ENCODE assay signal across 8 cellular contexts in the genomic region with DNA sequence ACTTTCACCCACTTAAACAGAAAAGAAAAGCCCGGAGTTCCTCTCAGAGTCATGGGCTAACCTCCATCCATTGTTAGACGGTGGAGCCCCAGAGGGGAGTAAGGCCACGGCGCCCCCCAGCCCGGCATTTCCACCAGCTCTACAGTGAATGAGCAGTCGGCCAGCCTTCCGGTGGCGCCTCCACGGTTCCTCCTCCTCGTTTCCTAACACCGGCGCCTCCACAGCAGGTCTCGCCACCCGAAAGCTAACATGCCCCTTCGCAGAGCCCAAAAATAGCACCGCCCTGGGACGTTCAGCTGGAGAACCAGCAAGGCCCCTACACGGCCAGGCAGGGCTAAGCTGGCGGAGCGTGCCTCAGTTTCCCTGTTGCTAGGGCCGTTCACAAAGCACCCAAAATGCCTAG. TPM values are rescaled to one million over a fixed set of nuclear protein-coding genes. Genes with fewer than 3 reads are reported as not detected.
A peak's percentile ranks its signal among the peaks of the same experiment; 100 is the strongest.
DNase-seq lines count a peak whose midpoint lies in the region; ATAC-seq and TF ChIP-seq lines count a peak whose summit lies in the region.

No MANE protein-coding gene starts in this region.

- no peak for TF ChIP-seq EP300 in gastroesophageal sphincter (IDR thresholded peaks at IDR 0.05)

- H3K9me3 ChIP-seq in Peyer's patch: no peaks in the 10 kb centered on the region
- no peaks in the 10 kb centered on the region for H3K9me3 ChIP-seq in gastroesophageal sphincter
- no peaks in the 10 kb centered on the region for H3K9me3 ChIP-seq in neutrophil

- H3K27me3 ChIP-seq in Peyer's patch (no peaks in the 10 kb centered on the region), gastroesophageal sphincter (no peaks in the 10 kb centered on the region), neutrophil (peaks cover 45% of the 10 kb centered on the region)

- ATAC-seq in gastroesophageal sphincter (no peak), HG02623 (IDR thresholded peaks at IDR 0.05; ENCODE audit: unreplicated experiment) (no peak)

- H3K27ac ChIP-seq in Peyer's patch (peak overlapping the region; percentile 90 to 92 (median 92)), gastroesophageal sphincter (peak overlapping the region; percentile 92 to 97 (median 96)), neutrophil (no peak overlapping the region), urinary bladder (ENCODE audit: low read depth) (no peak overlapping the region)

- H3K4me3 ChIP-seq in Peyer's patch (peak overlapping the region; percentile 64 to 92 (median 88)), gastroesophageal sphincter (peak overlapping the region; percentile 89 to 94), neutrophil (ENCODE audit: low read depth in 1 of 2, low read length in 1 of 2) (peak overlapping the region; percentile 75 to 79), urinary bladder (ENCODE audit: low read depth, low read length) (peak overlapping the region; percentile 70)

- no peak for TF ChIP-seq POLR2A in Peyer's patch (IDR thresholded peaks at IDR 0.05)
- peak in 1 of 2 donors; percentile 11 for TF ChIP-seq POLR2A in gastroesophageal sphincter (IDR thresholded peaks at IDR 0.05)

- H3K4me1 ChIP-seq in Peyer's patch: peaks cover 0 to 8% (median 2%) of the 10 kb centered on the region in 4 donors
- H3K4me1 ChIP-seq in gastroesophageal sphincter: peaks cover 0 to 52% (median 3%) of the 10 kb centered on the region in 3 donors
- peaks cover 20 to 22% of the 10 kb centered on the region in 2 experiments for H3K4me1 ChIP-seq in neutrophil (ENCODE audit: control insufficient read depth in 1 of 2, insufficient read depth in 1 of 2, low read depth in 1 of 2, low read length in 1 of 2)
- H3K4me1 ChIP-seq in urinary bladder (ENCODE audit: insufficient read depth): no peaks in the 10 kb centered on the region

- no peak for TF ChIP-seq CTCF in Peyer's patch (IDR thresholded peaks at IDR 0.05)
- TF ChIP-seq CTCF in gastroesophageal sphincter (IDR thresholded peaks at IDR 0.05): no peak
- TF ChIP-seq CTCF in neutrophil (IDR thresholded peaks at IDR 0.05): no peak

- H3K36me3 ChIP-seq in Peyer's patch: no peaks in the 10 kb centered on the region
- H3K36me3 ChIP-seq in gastroesophageal sphincter: no peaks in the 10 kb centered on the region
- no peaks in the 10 kb centered on the region for H3K36me3 ChIP-seq in neutrophil
- no peaks in the 10 kb centered on the region for H3K36me3 ChIP-seq in urinary bladder (ENCODE audit: insufficient read depth)

- DNase-seq in DMS153 treated with DMSO at 0.1 percent for 48 hours (lab: John Stamatoyannopoulos, UW; ENCODE audit: unreplicated experiment): peak; percentile 10
- DNase-seq in DMS153 (lab: John Stamatoyannopoulos, UW): no peak
- peak; percentile 56 to 76 (median 67) for DNase-seq in Peyer's patch
- DNase-seq in activated gamma-delta T cell treated with anti-CD3 and anti-CD28 coated beads, Interleukin-2, amount 50 U/mL, for 16 hours (ENCODE audit: low read depth): peak; percentile 26

- 0% methylated on average over 1 to 10 of the region's 21 CpGs for WGBS in gastroesophageal sphincter (ENCODE audit: low coverage in 1 of 2), 2 donors
- 1% methylated on average over 21 of the region's 21 CpGs for WGBS in urinary bladder

RNA-seq across cellular contexts. Expression of a gene that starts 0.9 kb away (rescaled TPM):
- 10 to 100 TPM in 2 of 4 donors, 1 to 10 TPM in 2; 4.5 to 29.7 (median 14.3) TPM for total RNA-seq in Peyer's patch
- 10 to 100 TPM; 18.0 to 37.9 (median 29.1) TPM for total RNA-seq in gastroesophageal sphincter
- total RNA-seq in urinary bladder: 18.7 TPM
- polyA plus RNA-seq in urinary bladder: 25.9 TPM

Comparison
In these comparisons a context has a peak if more than half of its experiments do, and no peak if none do; other contexts are left out.
1. H3K27ac ChIP-seq: peak in Peyer's patch (4 of 4) and gastroesophageal sphincter (4 of 4); none in neutrophil (single experiment) and urinary bladder (single experiment).
2. Peak in every context shown above with its lines, with median percentiles within 50 percentile points of each other: H3K4me3 ChIP-seq.